ENCODE assay signal across 1 cellular context in the genomic region with DNA sequence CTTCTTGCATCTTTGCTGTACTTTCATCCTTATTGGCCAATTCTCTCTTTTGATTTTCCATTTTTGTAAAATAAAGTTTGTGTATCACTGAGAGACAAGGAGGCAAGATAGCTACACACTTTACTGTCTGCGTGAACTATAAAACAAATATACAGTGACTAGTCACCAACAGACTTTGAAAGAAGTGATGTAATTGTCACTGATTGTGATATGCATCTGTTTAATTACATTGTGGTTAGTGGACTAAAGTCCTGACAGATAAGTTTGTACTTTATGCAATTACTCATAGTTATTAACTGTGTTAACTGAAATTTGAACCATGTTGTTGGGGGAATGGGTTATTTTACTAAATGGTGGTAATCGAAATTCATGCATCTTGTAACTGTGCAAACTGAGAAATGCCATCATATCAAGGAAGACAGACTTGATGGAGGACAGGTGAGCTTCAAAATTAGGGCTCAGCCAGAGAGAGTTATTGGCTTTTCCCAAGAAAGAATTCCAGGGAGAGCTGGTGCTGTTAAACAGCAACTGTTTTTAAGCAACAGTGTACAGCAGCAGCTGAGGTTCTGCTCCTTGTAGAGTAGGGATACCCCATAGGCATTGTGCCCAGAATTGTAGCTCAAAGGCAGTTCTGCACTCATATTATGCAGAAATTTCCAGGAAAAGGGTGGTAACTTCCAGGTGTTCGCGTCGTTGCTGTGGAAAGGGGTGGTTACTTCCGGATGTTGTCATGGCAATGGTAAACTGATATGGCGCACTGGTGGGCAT.
A peak's percentile ranks its signal among the peaks of the same experiment; 100 is the strongest.
TF ChIP-seq lines count a peak whose summit lies in the region.

No MANE protein-coding gene starts in this region.

TF ChIP-seq in HepG2, 621 proteins besides CTCF, POLR2A, EP300 and RAD21 (continued from another document):
- TF ChIP-seq HNF4G (IDR thresholded peaks at IDR 0.05; ENCODE audit: borderline replicate concordance, low read depth, low read length) = 0 out of 2 replicates have a peak, but pooled peaks have one; percentile 8
- no peak for TF ChIP-seq HNF4G (CRISPR knock-in tag; IDR thresholded peaks at IDR 0.05; ENCODE audit: borderline replicate concordance, low read depth)
- TF ChIP-seq ATF7 (IDR thresholded peaks at IDR 0.05) = 0 out of 2 replicates have a peak, but pooled peaks have one; percentile 17
- TF ChIP-seq ATF7 (CRISPR knock-in tag; IDR thresholded peaks at IDR 0.05) = no peak
- no peak for TF ChIP-seq RCOR2 (CRISPR knock-in tag; IDR thresholded peaks at IDR 0.05)
